1 cellular context compared by ENCODE assay signal in genomic region chr10:37495415-37495814, GRCh38.
TF ChIP-seq lines count a peak whose summit lies in the region.

No MANE protein-coding gene starts in this region.

TF ChIP-seq in SK-N-SH treated with all-trans-retinoic acid at 6 μM for 48 hours, 23 proteins besides CTCF, POLR2A, EP300 and RAD21 (continued from another document):
- no peak for TF ChIP-seq TSHZ2 (CRISPR knock-in tag; IDR thresholded peaks at IDR 0.05)
- TF ChIP-seq, protein P1, sequence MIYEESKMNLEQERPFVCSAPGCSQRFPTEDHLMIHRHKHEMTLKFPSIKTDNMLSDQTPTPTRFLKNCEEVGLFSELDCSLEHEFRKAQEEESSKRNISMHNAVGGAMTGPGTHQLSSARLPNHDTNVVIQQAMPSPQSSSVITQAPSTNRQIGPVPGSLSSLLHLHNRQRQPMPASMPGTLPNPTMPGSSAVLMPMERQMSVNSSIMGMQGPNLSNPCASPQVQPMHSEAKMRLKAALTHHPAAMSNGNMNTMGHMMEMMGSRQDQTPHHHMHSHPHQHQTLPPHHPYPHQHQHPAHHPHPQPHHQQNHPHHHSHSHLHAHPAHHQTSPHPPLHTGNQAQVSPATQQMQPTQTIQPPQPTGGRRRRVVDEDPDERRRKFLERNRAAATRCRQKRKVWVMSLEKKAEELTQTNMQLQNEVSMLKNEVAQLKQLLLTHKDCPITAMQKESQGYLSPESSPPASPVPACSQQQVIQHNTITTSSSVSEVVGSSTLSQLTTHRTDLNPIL (CRISPR knock-in tag; IDR thresholded peaks at IDR 0.05; ENCODE audit: low read depth) = no peak
- TF ChIP-seq PATZ1 (CRISPR knock-in tag; IDR thresholded peaks at IDR 0.05; ENCODE audit: borderline replicate concordance) = no peak
- TF ChIP-seq ZNF70 (CRISPR knock-in tag; IDR thresholded peaks at IDR 0.05) = no peak
- TF ChIP-seq OSR1 (CRISPR knock-in tag; IDR thresholded peaks at IDR 0.05) = no peak
- TF ChIP-seq ZC3H10 (CRISPR knock-in tag; IDR thresholded peaks at IDR 0.05) = no peak
- no peak for TF ChIP-seq ARNTL (CRISPR knock-in tag; IDR thresholded peaks at IDR 0.05; ENCODE audit: borderline replicate concordance, low read depth)
- no peak for TF ChIP-seq ZFP30 (CRISPR knock-in tag; IDR thresholded peaks at IDR 0.05)
- TF ChIP-seq RARB (CRISPR knock-in tag; IDR thresholded peaks at IDR 0.05) = no peak
- TF ChIP-seq SNAI2 (CRISPR knock-in tag; IDR thresholded peaks at IDR 0.05) = no peak
- TF ChIP-seq, protein P2, sequence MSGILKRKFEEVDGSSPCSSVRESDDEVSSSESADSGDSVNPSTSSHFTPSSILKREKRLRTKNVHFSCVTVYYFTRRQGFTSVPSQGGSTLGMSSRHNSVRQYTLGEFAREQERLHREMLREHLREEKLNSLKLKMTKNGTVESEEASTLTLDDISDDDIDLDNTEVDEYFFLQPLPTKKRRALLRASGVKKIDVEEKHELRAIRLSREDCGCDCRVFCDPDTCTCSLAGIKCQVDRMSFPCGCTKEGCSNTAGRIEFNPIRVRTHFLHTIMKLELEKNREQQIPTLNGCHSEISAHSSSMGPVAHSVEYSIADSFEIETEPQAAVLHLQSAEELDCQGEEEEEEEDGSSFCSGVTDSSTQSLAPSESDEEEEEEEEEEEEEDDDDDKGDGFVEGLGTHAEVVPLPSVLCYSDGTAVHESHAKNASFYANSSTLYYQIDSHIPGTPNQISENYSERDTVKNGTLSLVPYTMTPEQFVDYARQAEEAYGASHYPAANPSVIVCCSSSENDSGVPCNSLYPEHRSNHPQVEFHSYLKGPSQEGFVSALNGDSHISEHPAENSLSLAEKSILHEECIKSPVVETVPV (CRISPR knock-in tag; IDR thresholded peaks at IDR 0.05) = no peak
- TF ChIP-seq CSDC2 (CRISPR knock-in tag; IDR thresholded peaks at IDR 0.05) = no peak
